ENCODE assay signal across 10 cellular contexts in genomic region chrX:104913348-104913747, GRCh38.
DNase-seq lines count a peak whose midpoint lies in the region; ATAC-seq and TF ChIP-seq lines count a peak whose summit lies in the region.
"Had no signal": no experiment of that assay in that cellular context is flagged by ENCODE, and none has a peak within 500 bp of the region (broad histone marks: within the 10 kb centered on the region; RNA-seq: fewer than 3 reads in every experiment).

No MANE protein-coding gene starts in this region.

- DNase-seq in D341Med (ENCODE audit: low spot score) = peak; percentile 8
- no peak for DNase-seq in astrocyte of the cerebellum (ENCODE audit: low read depth)
- no peak for DNase-seq in right lobe of liver
- DNase-seq in activated effector memory CD4-positive, alpha-beta T cell treated with anti-CD3 and anti-CD28 coated beads, Interleukin-2, amount 50 U/mL, for 16 hours = no peak
- no peak for DNase-seq in stimulated activated CD4-positive, alpha-beta T cell treated with anti-CD3 and anti-CD28 coated beads, Interleukin-1b, Interleukin-23, amount 100 ng/mL, for 48 hours
- DNase-seq in NCI-H2196 treated with DMSO at 0.1 percent for 48 hours (lab: John Stamatoyannopoulos, UW; ENCODE audit: unreplicated experiment) = no peak
- DNase-seq: activated T-cell treated with anti-CD3 and anti-CD28 coated beads, Interleukin-2, amount 50 U/mL, for 4 hours; stimulated activated CD4-positive, alpha-beta T cell treated with anti-CD3 and anti-CD28 coated beads, Interleukin-2, amount 100 ng/mL, for 24 hours had no signal

- in situ Hi-C loops in astrocyte of the cerebellum (cut with HindIII; ENCODE audit: low sequenced_read_pairs) = no loop called here

- H3K36me3 ChIP-seq in right lobe of liver = no peaks in the 10 kb centered on the region

- no peak for TF ChIP-seq POLR2A in right lobe of liver (IDR thresholded peaks at IDR 0.05)

- no peaks in the 10 kb centered on the region for H3K9me3 ChIP-seq in right lobe of liver

- peak; percentile 25; the same call in 1 of the 2 replicates for TF ChIP-seq CTCF in LNCAP (IDR thresholded peaks at IDR 0.05)
- peak; percentile 66 for TF ChIP-seq CTCF in astrocyte of the cerebellum (IDR thresholded peaks at IDR 0.05; ENCODE audit: low read depth, low read length, missing control alignments)
- TF ChIP-seq CTCF in right lobe of liver (IDR thresholded peaks at IDR 0.05) = peak; percentile 48 to 61 (median 58)

- no peak overlapping the region for H3K27ac ChIP-seq in right lobe of liver

- H3K27me3 ChIP-seq in right lobe of liver = no peaks in the 10 kb centered on the region

- intact Hi-C loops in right lobe of liver (cut with DNase I) = no loop called here

- H3K4me1 ChIP-seq in right lobe of liver = no peaks in the 10 kb centered on the region

- H3K4me3 ChIP-seq in astrocyte of the cerebellum (ENCODE audit: low read depth, low read length) (no peak overlapping the region), right lobe of liver (no peak overlapping the region)

- ATAC-seq in right lobe of liver (peak; percentile 62 to 81 (median 71)), HG03342 (IDR thresholded peaks at IDR 0.05; ENCODE audit: unreplicated experiment) (no peak)
- ATAC-seq: activated T-cell treated with anti-CD3 and anti-CD28 coated beads, Interleukin-2, amount 50 U/mL, for 4 hours had no signal
